Comparison of ENCODE assay signal across 8 cellular contexts in the genomic region with DNA sequence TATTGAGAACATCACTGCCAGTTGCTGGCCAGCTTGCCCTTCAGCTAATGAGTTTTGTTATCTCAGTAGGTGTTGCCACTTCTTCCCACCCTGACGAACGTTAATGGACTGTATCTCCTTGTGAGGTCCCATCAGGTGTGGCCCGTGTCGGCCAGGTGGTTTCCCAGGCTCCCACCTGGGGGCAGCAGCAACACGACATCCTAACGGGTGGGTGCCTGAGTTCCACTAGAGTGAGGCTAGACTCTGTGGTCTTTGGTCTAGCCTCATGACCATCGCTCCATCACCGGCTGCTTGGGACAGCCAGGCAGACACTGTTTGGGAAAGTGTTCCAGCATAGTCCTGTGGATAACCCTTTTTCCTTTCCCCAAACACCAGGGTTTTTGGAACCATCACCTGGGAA. TPM values are rescaled to one million over a fixed set of nuclear protein-coding genes. Genes with fewer than 3 reads are reported as not detected.
DNase-seq lines count a peak whose midpoint lies in the region; ATAC-seq and TF ChIP-seq lines count a peak whose summit lies in the region.

No MANE protein-coding gene starts in this region.

- H3K9me3 Mint-ChIP-seq in osteocyte (ENCODE audit: unreplicated experiment), result no peaks in the 10 kb centered on the region

- no peak overlapping the region for H3K4me3 ChIP-seq in body of pancreas

- DNase-seq in GM10266 (ENCODE audit: extremely low spot score) (peak; percentile 57), body of pancreas (no peak), osteocyte (ENCODE audit: extremely low spot score, unreplicated experiment) (no peak), A172 (ENCODE audit: low spot score) (no peak), RKO (ENCODE audit: low spot score) (no peak)

- 72 to 96% methylated on average over 7 to 8 of the region's 8 CpGs for WGBS in body of pancreas, 2 donors

- H3K4me1 ChIP-seq in body of pancreas, result peaks cover 13% of the 10 kb centered on the region

- no peaks in the 10 kb centered on the region for H3K27me3 Mint-ChIP-seq in osteocyte (ENCODE audit: unreplicated experiment)

- intact Hi-C loops in body of pancreas (cut with DNase I), result loop anchor here (10.0 kb wide), 1 partner anchor 159 kb away; no protein-coding TSS in a partner anchor

- peaks cover 12% of the 10 kb centered on the region for H3K4me1 Mint-ChIP-seq in osteocyte (ENCODE audit: unreplicated experiment)

- no peak overlapping the region for H3K4me3 Mint-ChIP-seq in osteocyte (ENCODE audit: unreplicated experiment)

- H3K27ac Mint-ChIP-seq in osteocyte (ENCODE audit: unreplicated experiment), result peak overlapping the region; percentile 83

- peak overlapping the region in 3 of 4 donors; percentile 62 to 90 (median 89) for H3K27ac ChIP-seq in body of pancreas

- ATAC-seq in HG02885 (IDR thresholded peaks at IDR 0.05; ENCODE audit: poor library complexity, unreplicated experiment) (peak; percentile 32), body of pancreas (no peak), GM18873 (IDR thresholded peaks at IDR 0.05; ENCODE audit: low FRiP score, unreplicated experiment) (no peak), GM21381 (IDR thresholded peaks at IDR 0.05; ENCODE audit: unreplicated experiment) (no peak)

- H3K27me3 ChIP-seq in body of pancreas, result no peaks in the 10 kb centered on the region

- H3K9me3 ChIP-seq in body of pancreas, result no peaks in the 10 kb centered on the region

- TF ChIP-seq CTCF in GM10266 (IDR thresholded peaks at IDR 0.05; ENCODE audit: control insufficient read depth, insufficient read depth, low read depth, missing control alignments) (peak; percentile 30), body of pancreas (IDR thresholded peaks at IDR 0.05) (no peak), osteocyte (IDR thresholded peaks at IDR 0.05) (no peak)

- H3K36me3 ChIP-seq in body of pancreas (replicated peaks in 1 of 2; ENCODE audit: insufficient read depth in 1 of 2, low read depth in 2 of 2), result no peaks in the 10 kb centered on the region

- H3K36me3 Mint-ChIP-seq in osteocyte (ENCODE audit: unreplicated experiment), result no peaks in the 10 kb centered on the region

- no peak for TF ChIP-seq POLR2A in body of pancreas (IDR thresholded peaks at IDR 0.05)

RNA-seq across cellular contexts. Expression of a gene that starts 45.6 kb away (rescaled TPM):
- total RNA-seq in body of pancreas, result 10 to 100 TPM; 23.4 to 30.6 TPM
- 52.2 and 53.5 TPM in 2 replicates for total RNA-seq in osteocyte
- 58.6 and 61.4 TPM in 2 replicates for total RNA-seq in A172 (2014; rRNA removed; shearing (Covaris generic))

RNA-seq across cellular contexts. Expression of a gene that starts 50.7 kb away (rescaled TPM):
- total RNA-seq in body of pancreas, result 10 to 100 TPM; 35.9 to 54.7 TPM
- total RNA-seq in osteocyte, result 93.4 and 97.3 TPM in 2 replicates
- 51.9 and 58.7 TPM in 2 replicates for total RNA-seq in A172 (2014; rRNA removed; shearing (Covaris generic))
